In genomic region chr12:31011746-31012567, GRCh38 we compare ENCODE assay signal across 14 cellular contexts.
DNase-seq lines count a peak whose midpoint lies in the region; ATAC-seq and TF ChIP-seq lines count a peak whose summit lies in the region.
"Had no signal": no experiment of that assay in that cellular context is flagged by ENCODE, and none has a peak within 500 bp of the region (broad histone marks: within the 10 kb centered on the region; RNA-seq: fewer than 3 reads in every experiment).

No MANE protein-coding gene starts in this region.

- peak; percentile 30 for ATAC-seq in activated CD8-positive, alpha-beta memory T cell treated with anti-CD3 and anti-CD28 coated beads, Interleukin-2, amount 10 ng/mL, durations not matched to agents 7 days and 5 days
- ATAC-seq in HG03378 (IDR thresholded peaks at IDR 0.05; ENCODE audit: unreplicated experiment) (peak; percentile 61), HG02884 (IDR thresholded peaks at IDR 0.05; ENCODE audit: unreplicated experiment) (no peak), GM21723 (IDR thresholded peaks at IDR 0.05; ENCODE audit: unreplicated experiment) (no peak)
- ATAC-seq: left lobe of liver had no signal

- CTCF ChIA-PET in activated CD8-positive, alpha-beta memory T cell treated with anti-CD3 and anti-CD28 coated beads, Interleukin-2, amount 10 ng/mL, durations not matched to agents 7 days and 5 days (lab: Charles Lee), result interaction anchor here (1.8 kb wide), 1 partner anchor 10 kb away, joined by 4 read pairs; no protein-coding TSS in a partner anchor

- peaks cover 6% of the 10 kb centered on the region for H3K27me3 ChIP-seq in adipocyte (replicated peaks; ENCODE audit: control insufficient read depth, insufficient read depth, low read length)
- H3K27me3 ChIP-seq: breast epithelium, tibial artery had no signal

- no peaks in the 10 kb centered on the region for H3K9me3 Mint-ChIP-seq in activated CD8-positive, alpha-beta memory T cell treated with anti-CD3 and anti-CD28 coated beads, Interleukin-2, amount 10 ng/mL, durations not matched to agents 7 days and 5 days (ENCODE audit: low read depth)
- no peaks in the 10 kb centered on the region for H3K9me3 Mint-ChIP-seq in progenitor cell of endocrine pancreas (ENCODE audit: low read depth)
- H3K9me3 Mint-ChIP-seq: T-helper 1 cell treated with Interleukin-12 subunit alpha and Interleukin-12 subunit beta and Interleukin-4 antibody, amounts not matched to agents 30 μg/mL and 1 μg/mL, for 36 hours had no signal

- H3K27ac Mint-ChIP-seq in activated CD8-positive, alpha-beta memory T cell treated with anti-CD3 and anti-CD28 coated beads, Interleukin-2, amount 10 ng/mL, durations not matched to agents 7 days and 5 days, result peak overlapping the region; percentile 13
- H3K27ac Mint-ChIP-seq in progenitor cell of endocrine pancreas, result no peak overlapping the region
- H3K27ac Mint-ChIP-seq: T-helper 1 cell treated with Interleukin-12 subunit alpha and Interleukin-12 subunit beta and Interleukin-4 antibody, amounts not matched to agents 30 μg/mL and 1 μg/mL, for 36 hours had no signal

- no peak overlapping the region for H3K4me3 ChIP-seq in adipocyte (ENCODE audit: low read length)
- H3K4me3 ChIP-seq: breast epithelium, tibial artery had no signal

- no peak for DNase-seq in activated CD8-positive, alpha-beta memory T cell treated with anti-CD3 and anti-CD28 coated beads, Interleukin-2, amount 10 ng/mL, durations not matched to agents 7 days and 5 days
- DNase-seq in activated CD8-positive, alpha-beta memory T cell treated with anti-CD3 and anti-CD28 coated beads, Interleukin-2, amount 50 U/mL, for 4 hours, result no peak
- DNase-seq in adipocyte (ENCODE audit: low read depth), result peak; percentile 23
- DNase-seq in progenitor cell of endocrine pancreas (ENCODE audit: low spot score, unreplicated experiment), result no peak
- DNase-seq in NCI-H2227 treated with DMSO at 0.1 percent for 48 hours (lab: John Stamatoyannopoulos, UW), result no peak
- DNase-seq: foreskin melanocyte, NCI-H526 had no signal

- no peaks in the 10 kb centered on the region for H3K36me3 Mint-ChIP-seq in activated CD8-positive, alpha-beta memory T cell treated with anti-CD3 and anti-CD28 coated beads, Interleukin-2, amount 10 ng/mL, durations not matched to agents 7 days and 5 days
- H3K36me3 Mint-ChIP-seq in progenitor cell of endocrine pancreas (ENCODE audit: insufficient read depth), result no peaks in the 10 kb centered on the region

- H3K4me1 Mint-ChIP-seq in activated CD8-positive, alpha-beta memory T cell treated with anti-CD3 and anti-CD28 coated beads, Interleukin-2, amount 10 ng/mL, durations not matched to agents 7 days and 5 days, result no peaks in the 10 kb centered on the region
- no peaks in the 10 kb centered on the region for H3K4me1 Mint-ChIP-seq in progenitor cell of endocrine pancreas (ENCODE audit: low read depth)

- peaks cover 15% of the 10 kb centered on the region for H3K27me3 Mint-ChIP-seq in activated CD8-positive, alpha-beta memory T cell treated with anti-CD3 and anti-CD28 coated beads, Interleukin-2, amount 10 ng/mL, durations not matched to agents 7 days and 5 days
- peaks cover 8% of the 10 kb centered on the region for H3K27me3 Mint-ChIP-seq in progenitor cell of endocrine pancreas

- no peak overlapping the region for H3K4me3 Mint-ChIP-seq in activated CD8-positive, alpha-beta memory T cell treated with anti-CD3 and anti-CD28 coated beads, Interleukin-2, amount 10 ng/mL, durations not matched to agents 7 days and 5 days
- H3K4me3 Mint-ChIP-seq in progenitor cell of endocrine pancreas (ENCODE audit: low read depth), result no peak overlapping the region
- H3K4me3 Mint-ChIP-seq: T-helper 1 cell treated with Interleukin-12 subunit alpha and Interleukin-12 subunit beta and Interleukin-4 antibody, amounts not matched to agents 30 μg/mL and 1 μg/mL, for 36 hours had no signal

- H3K36me3 ChIP-seq in adipocyte (ENCODE audit: control insufficient read depth, insufficient read depth, low read length, severe bottlenecking), result no peaks in the 10 kb centered on the region
- H3K36me3 ChIP-seq: breast epithelium, tibial artery had no signal

- TF ChIP-seq CTCF in progenitor cell of endocrine pancreas (IDR thresholded peaks at IDR 0.05; ENCODE audit: unreplicated experiment), result peak; percentile 44

- no peak overlapping the region for H3K9ac ChIP-seq in adipocyte (ENCODE audit: low read length)

- no peaks in the 10 kb centered on the region for H3K4me1 ChIP-seq in adipocyte (ENCODE audit: control insufficient read depth, insufficient read depth, low read length)
- H3K4me1 ChIP-seq: breast epithelium, tibial artery had no signal

- H3K9me3 ChIP-seq in adipocyte (ENCODE audit: control insufficient read depth, low read length), result no peaks in the 10 kb centered on the region
- H3K9me3 ChIP-seq: breast epithelium, tibial artery had no signal

Comparison
In these comparisons a context has a peak if more than half of its experiments do, and no peak if none do; other contexts are left out.
1. ATAC-seq: peak in activated CD8-positive, alpha-beta memory T cell treated with anti-CD3 and anti-CD28 coated beads, Interleukin-2, amount 10 ng/mL, durations not matched to agents 7 days and 5 days (single experiment) and HG03378 (single experiment); none in HG02884 (single experiment) and GM21723 (single experiment).